Comparison of ENCODE assay signal across 21 cellular contexts in genomic region chr2:74007120-74007519, GRCh38. TPM values are rescaled to one million over a fixed set of nuclear protein-coding genes. Genes with fewer than 3 reads are reported as not detected.
DNase-seq lines count a peak whose midpoint lies in the region; ATAC-seq and TF ChIP-seq lines count a peak whose summit lies in the region.
"Had no signal": no experiment of that assay in that cellular context is flagged by ENCODE, and none has a peak within 500 bp of the region (broad histone marks: within the 10 kb centered on the region; RNA-seq: fewer than 3 reads in every experiment).

No MANE protein-coding gene starts in this region.

- H3K27me3 Mint-ChIP-seq in activated T-cell treated with anti-CD3 and anti-CD28 coated beads, Interleukin-2, amount 50 U/mL, for 24 hours: no peaks in the 10 kb centered on the region
- H3K27me3 Mint-ChIP-seq in natural killer cell (ENCODE audit: low read depth in 2 of 2): no peaks in the 10 kb centered on the region

- H3K9me3 Mint-ChIP-seq in activated T-cell treated with anti-CD3 and anti-CD28 coated beads, Interleukin-2, amount 50 U/mL, for 24 hours: no peaks in the 10 kb centered on the region
- no peaks in the 10 kb centered on the region for H3K9me3 Mint-ChIP-seq in natural killer cell
- H3K9me3 Mint-ChIP-seq: activated naive CD4-positive, alpha-beta T cell treated with anti-CD3 and anti-CD28 coated beads, Interleukin-2, amount 50 U/mL, for 72 hours; CD8-positive, alpha-beta T cell had no signal

- ATAC-seq in natural killer cell (no peak), PC-3 (no peak), GM18511 (IDR thresholded peaks at IDR 0.05; ENCODE audit: unreplicated experiment) (no peak), GM19324 (IDR thresholded peaks at IDR 0.05; ENCODE audit: low FRiP score, unreplicated experiment) (no peak), GM19463 (IDR thresholded peaks at IDR 0.05; ENCODE audit: unreplicated experiment) (no peak)
- ATAC-seq: A549; activated naive CD4-positive, alpha-beta T cell treated with anti-CD3 and anti-CD28 coated beads, Interleukin-2, amount 50 U/mL, for 72 hours; CD8-positive, alpha-beta T cell had no signal

- peaks cover 73% of the 10 kb centered on the region for H3K36me3 Mint-ChIP-seq in activated T-cell treated with anti-CD3 and anti-CD28 coated beads, Interleukin-2, amount 50 U/mL, for 24 hours (ENCODE audit: low read depth)
- peaks cover 5% of the 10 kb centered on the region for H3K36me3 Mint-ChIP-seq in natural killer cell
- H3K36me3 Mint-ChIP-seq: activated naive CD4-positive, alpha-beta T cell treated with anti-CD3 and anti-CD28 coated beads, Interleukin-2, amount 50 U/mL, for 72 hours had no signal

- no peaks in the 10 kb centered on the region for H3F3A ChIP-seq in PC-3 (ENCODE audit: low read length, unreplicated experiment)

- intact Hi-C loops in natural killer cell (cut with micrococcal nuclease): loop anchor here (10.0 kb wide), 1 partner anchor 88 kb away; no protein-coding TSS in a partner anchor
- intact Hi-C loops in PC-3 (cut with micrococcal nuclease): no loop called here

- H3K4me1 ChIP-seq in PC-3 (ENCODE audit: insufficient read depth, low read length): peaks cover 28% of the 10 kb centered on the region

- H3K4me3 Mint-ChIP-seq in activated T-cell treated with anti-CD3 and anti-CD28 coated beads, Interleukin-2, amount 50 U/mL, for 24 hours: no peak overlapping the region
- H3K4me3 Mint-ChIP-seq in natural killer cell: peak overlapping the region; percentile 40
- H3K4me3 Mint-ChIP-seq: CD8-positive, alpha-beta T cell had no signal

- no peak for DNase-seq in activated T-cell treated with anti-CD3 and anti-CD28 coated beads, Interleukin-2, amount 50 U/mL, for 24 hours
- DNase-seq in activated T-cell treated with anti-CD3 and anti-CD28 coated beads for 4 hours: no peak
- peak; percentile 12 for DNase-seq in coronary artery (ENCODE audit: low spot score)
- DNase-seq in natural killer cell: no peak
- DNase-seq in PC-3: no peak
- DNase-seq: activated CD4-positive, alpha-beta T cell treated with anti-CD3 and anti-CD28 coated beads, Interleukin-2, amount 50 U/mL, for 1 hour; CD8-positive, alpha-beta T cell; dermis blood vessel endothelial cell; DND-41; left ventricle myocardium superior; MM.1S; NCI-H2227 treated with DMSO at 0.1 percent for 48 hours; RPMI8226 had no signal

- POLR2A ChIA-PET in PC-3 (lab: Charles Lee; ENCODE audit: unreplicated experiment): no interaction called here

- H3K4me2 ChIP-seq in PC-3 (ENCODE audit: low read length): no peak overlapping the region
- H3K4me2 ChIP-seq: A549 had no signal

- H3K27me3 ChIP-seq in PC-3 (ENCODE audit: low read length): no peaks in the 10 kb centered on the region
- H3K27me3 ChIP-seq: spleen had no signal

- BruUV-seq in PC-3 (replicated peaks; lab: Mats Ljungman, UMichigan): no TSS peak

- CTCF ChIA-PET in PC-3 (lab: Charles Lee): no interaction called here

- H3K4me1 Mint-ChIP-seq in activated T-cell treated with anti-CD3 and anti-CD28 coated beads, Interleukin-2, amount 50 U/mL, for 24 hours (ENCODE audit: low read depth): peaks cover 58% of the 10 kb centered on the region
- H3K4me1 Mint-ChIP-seq in natural killer cell: peaks cover 54 to 66% of the 10 kb centered on the region in 2 donors

- peaks cover 77% of the 10 kb centered on the region for H3K79me2 ChIP-seq in PC-3 (ENCODE audit: low read length)

- no peak overlapping the region for H3K27ac ChIP-seq in coronary artery
- H3K27ac ChIP-seq in PC-3 (ENCODE audit: low read length): no peak overlapping the region
- H3K27ac ChIP-seq: A549, epithelial cell of prostate, spleen, thoracic aorta had no signal

- H3K27ac Mint-ChIP-seq in activated T-cell treated with anti-CD3 and anti-CD28 coated beads, Interleukin-2, amount 50 U/mL, for 24 hours: peak overlapping the region; percentile 26
- H3K27ac Mint-ChIP-seq in natural killer cell: peak overlapping the region; percentile 65 to 72
- H3K27ac Mint-ChIP-seq: activated naive CD4-positive, alpha-beta T cell treated with anti-CD3 and anti-CD28 coated beads, Interleukin-2, amount 50 U/mL, for 72 hours; CD8-positive, alpha-beta T cell had no signal

- no peak overlapping the region for H2AFZ ChIP-seq in PC-3 (ENCODE audit: low read length)

- TF ChIP-seq CTCF in coronary artery (IDR thresholded peaks at IDR 0.05) (no peak), natural killer cell (IDR thresholded peaks at IDR 0.05) (no peak), PC-3 (conservative IDR thresholded peaks at IDR 0.05; ENCODE audit: low read depth, low read length) (no peak)

- H3K9ac ChIP-seq in PC-3 (ENCODE audit: low read length): no peak overlapping the region

- no peaks in the 10 kb centered on the region for H3K9me3 ChIP-seq in PC-3 (ENCODE audit: low read length)
- H3K9me3 ChIP-seq: A549, spleen, thoracic aorta had no signal

- no peaks in the 10 kb centered on the region for H3K36me3 ChIP-seq in PC-3 (ENCODE audit: low read depth, low read length)
- H3K36me3 ChIP-seq: thoracic aorta had no signal

- H3K4me3 ChIP-seq in coronary artery (no peak overlapping the region), PC-3 (ENCODE audit: low read length) (no peak overlapping the region)
- H3K4me3 ChIP-seq: A549, spleen, thoracic aorta had no signal

- H4K20me1 ChIP-seq in PC-3 (ENCODE audit: low read length): peaks cover 21% of the 10 kb centered on the region

- no peaks in the 10 kb centered on the region for H3K9me2 ChIP-seq in PC-3 (replicated peaks; ENCODE audit: low read length)

RNA-seq across cellular contexts. Expression of gene TET3, which starts 22.4 kb away (rescaled TPM):
- 10 to 100 TPM; 40.0 to 47.9 (median 45.3) TPM for total RNA-seq in natural killer cell
- total RNA-seq in PC-3 (2014; rRNA removed): 6.1 and 10.1 TPM in 2 replicates
